8 cellular contexts compared by ENCODE assay signal in genomic region chr7:142711722-142712616, GRCh38. TPM values are rescaled to one million over a fixed set of nuclear protein-coding genes. Genes with fewer than 3 reads are reported as not detected.
DNase-seq lines count a peak whose midpoint lies in the region; ATAC-seq and TF ChIP-seq lines count a peak whose summit lies in the region.

No MANE protein-coding gene starts in this region.

- H3K27me3 Mint-ChIP-seq in stimulated activated memory B cell treated with anti-CD40 and anti-IgM and Interleukin-4, amounts not matched to agents 10 μg/mL and 1 μg/mL and 100 μg/mL, for 72 hours = no peaks in the 10 kb centered on the region

- DNase-seq in NCI-H2171 treated with DMSO at 0.1 percent for 48 hours (lab: John Stamatoyannopoulos, UW) (peak; percentile 37), NCI-H2171 (lab: John Stamatoyannopoulos, UW) (no peak), fibroblast of villous mesenchyme (ENCODE audit: low read depth) (peak; percentile 36), NOMO-1 treated with dmso at 0.1 percent for 144 hours (lab: John Stamatoyannopoulos, UW; ENCODE audit: unreplicated experiment) (no peak)
- peak; percentile 14 to 22 for DNase-seq in activated CD4-positive, alpha-beta T cell treated with anti-CD3 and anti-CD28 coated beads for 4 hours

- TF ChIP-seq RAD21 in Ishikawa (IDR thresholded peaks at IDR 0.05; ENCODE audit: low read depth) = peak; percentile 75

- peak; percentile 73 for TF ChIP-seq CTCF in fibroblast of villous mesenchyme (IDR thresholded peaks at IDR 0.05; ENCODE audit: insufficient read depth, low read depth, low read length)

- no peak for TF ChIP-seq EP300 in Ishikawa (IDR thresholded peaks at IDR 0.05; ENCODE audit: borderline replicate concordance)

- H3K4me3 Mint-ChIP-seq in stimulated activated memory B cell treated with anti-CD40 and anti-IgM and Interleukin-4, amounts not matched to agents 10 μg/mL and 1 μg/mL and 100 μg/mL, for 72 hours = peak overlapping the region; percentile 45

- H3K27ac Mint-ChIP-seq in stimulated activated memory B cell treated with anti-CD40 and anti-IgM and Interleukin-4, amounts not matched to agents 10 μg/mL and 1 μg/mL and 100 μg/mL, for 72 hours = no peak overlapping the region

- no peak for ATAC-seq in stimulated activated memory B cell treated with anti-CD40 and anti-IgM and Interleukin-4, amounts not matched to agents 10 μg/mL and 1 μg/mL and 100 μg/mL, for 72 hours
- no peak for ATAC-seq in HG02884 (IDR thresholded peaks at IDR 0.05; ENCODE audit: unreplicated experiment)

- no peaks in the 10 kb centered on the region for H3K9me3 Mint-ChIP-seq in stimulated activated memory B cell treated with anti-CD40 and anti-IgM and Interleukin-4, amounts not matched to agents 10 μg/mL and 1 μg/mL and 100 μg/mL, for 72 hours

- peaks cover 28% of the 10 kb centered on the region for H3K4me1 Mint-ChIP-seq in stimulated activated memory B cell treated with anti-CD40 and anti-IgM and Interleukin-4, amounts not matched to agents 10 μg/mL and 1 μg/mL and 100 μg/mL, for 72 hours

- no peaks in the 10 kb centered on the region for H3K36me3 Mint-ChIP-seq in stimulated activated memory B cell treated with anti-CD40 and anti-IgM and Interleukin-4, amounts not matched to agents 10 μg/mL and 1 μg/mL and 100 μg/mL, for 72 hours

- no peak overlapping the region for H3K4me3 ChIP-seq in fibroblast of villous mesenchyme (ENCODE audit: low read depth, low read length)

TF ChIP-seq in Ishikawa, 13 proteins besides CTCF, POLR2A, EP300 and RAD21:
- TF ChIP-seq USF1 (IDR thresholded peaks at IDR 0.05) = no peak
- no peak for TF ChIP-seq TEAD4 (IDR thresholded peaks at IDR 0.05)
- no peak for TF ChIP-seq YY1 (IDR thresholded peaks at IDR 0.05; ENCODE audit: low read depth)
- TF ChIP-seq ZBTB7A (IDR thresholded peaks at IDR 0.05; ENCODE audit: low read depth) = no peak

RNA-seq across cellular contexts. Expression of gene PRSS1, which starts 37.3 kb away (rescaled TPM):
- total RNA-seq in fibroblast of villous mesenchyme = not detected in 2 replicates

RNA-seq across cellular contexts. Expression of gene PRSS2, which starts 58.8 kb away (rescaled TPM):
- not detected in 2 replicates for total RNA-seq in fibroblast of villous mesenchyme

Comparison
In these comparisons a context has a peak if more than half of its experiments do, and no peak if none do; other contexts are left out.
1. DNase-seq: peak in NCI-H2171 treated with DMSO at 0.1 percent for 48 hours (single experiment), activated CD4-positive, alpha-beta T cell treated with anti-CD3 and anti-CD28 coated beads for 4 hours (2 of 2) and fibroblast of villous mesenchyme (single experiment); none in NCI-H2171 (single experiment) and NOMO-1 treated with dmso at 0.1 percent for 144 hours (single experiment).